1 cellular context compared by ENCODE assay signal in genomic region chr22:29268511-29269229, GRCh38.
A peak's percentile ranks its signal among the peaks of the same experiment; 100 is the strongest.
TF ChIP-seq lines count a peak whose summit lies in the region.

No MANE protein-coding gene starts in this region.

TF ChIP-seq in WTC11, 78 proteins besides CTCF, POLR2A, EP300 and RAD21 (continued from another document and continues in another):
- TF ChIP-seq STAT6 (CRISPR knock-in tag; conservative IDR thresholded peaks at IDR 0.05; ENCODE audit: low read depth) (no peak), ETV6 (CRISPR knock-in tag; IDR thresholded peaks at IDR 0.05) (0 out of 2 replicates have a peak, but pooled peaks have one; percentile 3), USF2 (CRISPR knock-in tag; IDR thresholded peaks at IDR 0.05) (peak; percentile 47), GTF2I (CRISPR knock-in tag; conservative IDR thresholded peaks at IDR 0.05) (no peak), PRDM15 (CRISPR knock-in tag; IDR thresholded peaks at IDR 0.05) (no peak), PRRX2 (CRISPR knock-in tag; IDR thresholded peaks at IDR 0.05) (no peak), ZNF281 (CRISPR knock-in tag; IDR thresholded peaks at IDR 0.05) (0 out of 2 replicates have a peak, but pooled peaks have one; percentile 40), E2F5 (CRISPR knock-in tag; IDR thresholded peaks at IDR 0.05) (peak; percentile 32; the same call in 1 of the 2 replicates), ZBTB21 (CRISPR knock-in tag; IDR thresholded peaks at IDR 0.05; ENCODE audit: borderline replicate concordance) (no peak), GRHL2 (CRISPR knock-in tag; IDR thresholded peaks at IDR 0.05; ENCODE audit: insufficient replicate concordance, severe bottlenecking) (no peak), NFATC4 (CRISPR knock-in tag; IDR thresholded peaks at IDR 0.05) (no peak), SP1 (CRISPR knock-in tag; conservative IDR thresholded peaks at IDR 0.05) (no peak), TP53 (CRISPR knock-in tag; IDR thresholded peaks at IDR 0.05) (no peak), ZNF232 (CRISPR knock-in tag; IDR thresholded peaks at IDR 0.05) (no peak), SMAD3 (CRISPR knock-in tag; IDR thresholded peaks at IDR 0.05; ENCODE audit: borderline replicate concordance) (no peak), JUN (CRISPR knock-in tag; IDR thresholded peaks at IDR 0.05) (no peak), TCF7 (CRISPR knock-in tag; IDR thresholded peaks at IDR 0.05; ENCODE audit: low read depth) (no peak), HMGA2 (CRISPR knock-in tag; IDR thresholded peaks at IDR 0.05) (no peak), IRF2 (CRISPR knock-in tag; IDR thresholded peaks at IDR 0.05; ENCODE audit: borderline replicate concordance, low read depth) (no peak), FOXK1 (CRISPR knock-in tag; IDR thresholded peaks at IDR 0.05) (peak; percentile 64; the same call in 1 of the 2 replicates), ZNF532 (CRISPR knock-in tag; IDR thresholded peaks at IDR 0.05; ENCODE audit: borderline replicate concordance) (no peak), ATF6 (CRISPR knock-in tag; IDR thresholded peaks at IDR 0.05) (no peak), ZNF219 (CRISPR knock-in tag; IDR thresholded peaks at IDR 0.05; ENCODE audit: borderline replicate concordance) (no peak), IRF1 (CRISPR knock-in tag; IDR thresholded peaks at IDR 0.05) (no peak), OVOL2 (CRISPR knock-in tag; IDR thresholded peaks at IDR 0.05; ENCODE audit: borderline replicate concordance) (no peak), ERG (CRISPR knock-in tag; IDR thresholded peaks at IDR 0.05) (0 out of 2 replicates have a peak, but pooled peaks have one; percentile 17), TEAD4 (CRISPR knock-in tag; IDR thresholded peaks at IDR 0.05) (no peak), NR3C1 (CRISPR knock-in tag; conservative IDR thresholded peaks at IDR 0.05; ENCODE audit: low read depth) (no peak), ZNF121 (CRISPR knock-in tag; IDR thresholded peaks at IDR 0.05) (no peak), JAZF1 (CRISPR knock-in tag; IDR thresholded peaks at IDR 0.05) (no peak), MLX (CRISPR knock-in tag; IDR thresholded peaks at IDR 0.05) (0 out of 2 replicates have a peak, but pooled peaks have one; percentile 70), USF1 (CRISPR knock-in tag; IDR thresholded peaks at IDR 0.05) (no peak), ZNF423 (CRISPR knock-in tag; IDR thresholded peaks at IDR 0.05) (peak; percentile 41; the same call in 1 of the 2 replicates), E2F1 (CRISPR knock-in tag; IDR thresholded peaks at IDR 0.05) (no peak)
